In the genomic region with DNA sequence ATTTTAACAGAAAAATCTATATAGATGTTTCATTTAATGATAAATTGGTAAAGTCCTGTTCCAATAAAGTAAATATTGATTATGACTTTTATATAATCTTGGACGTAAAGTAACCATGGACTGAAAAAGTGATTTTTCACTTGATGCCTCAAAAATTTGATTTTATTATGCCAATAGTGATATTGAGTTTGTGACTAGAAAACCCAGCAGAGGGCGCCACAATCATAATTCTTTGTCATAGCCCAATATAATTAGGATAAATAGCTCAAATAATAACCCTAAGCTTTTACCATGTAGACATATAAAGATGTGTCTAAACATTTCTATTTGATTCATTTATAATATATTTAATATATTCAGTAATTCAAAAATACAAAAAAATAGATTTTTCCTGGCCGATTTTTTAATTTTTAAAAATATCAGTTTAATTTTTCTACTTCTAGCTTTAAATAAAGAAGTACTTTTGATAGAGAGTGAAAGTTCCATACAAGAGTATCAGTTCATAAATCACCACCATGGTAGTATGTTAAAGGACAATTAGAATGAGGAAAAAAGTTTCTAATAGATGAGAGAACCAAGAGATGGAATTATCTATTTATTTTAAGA, we compare ENCODE assay signal across 9 cellular contexts. TPM values are rescaled to one million over a fixed set of nuclear protein-coding genes. Genes with fewer than 3 reads are reported as not detected.
A peak's percentile ranks its signal among the peaks of the same experiment; 100 is the strongest.
DNase-seq lines count a peak whose midpoint lies in the region; ATAC-seq, FAIRE-seq and TF ChIP-seq lines count a peak whose summit lies in the region.
"Had no signal": no experiment of that assay in that cellular context is flagged by ENCODE, and none has a peak within 500 bp of the region (broad histone marks: within the 10 kb centered on the region; RNA-seq: fewer than 3 reads in every experiment).

No MANE protein-coding gene starts in this region.

- CTCF ChIA-PET in Caco-2 (lab: Charles Lee) (interaction anchor here (0.5 to 2.6 kb wide), 13 partner anchors 15 to 563 kb away, joined by 3 to 46 read pairs (median 4); a partner anchor contains a TSS), GM12878 (lab: Yijun Ruan, JAX) (interaction anchor here (0.6 to 9.5 kb wide), 50 partner anchors 8 to 1102 kb away, joined by 3 to 161 read pairs (median 4); a partner anchor contains a TSS)

- no peak for TF ChIP-seq POLR2A in GM12878 (IDR thresholded peaks at IDR 0.05; ENCODE audit: low read depth, low read length)

- no peaks in the 10 kb centered on the region for H3K27me3 Mint-ChIP-seq in Caco-2 (ENCODE audit: insufficient read depth, unreplicated experiment)

- H3K4me3 Mint-ChIP-seq in Caco-2 (ENCODE audit: unreplicated experiment): no peak overlapping the region
- H3K4me3 Mint-ChIP-seq: T-helper 1 cell treated with Interleukin-12 subunit alpha and Interleukin-12 subunit beta and Interleukin-4 antibody, amounts not matched to agents 30 μg/mL and 1 μg/mL, for 36 hours had no signal

- H3K4me1 Mint-ChIP-seq in Caco-2 (ENCODE audit: low read depth, unreplicated experiment): peaks cover 7% of the 10 kb centered on the region

- in situ Hi-C loops in GM12878 (cut with MboI): loop anchor here (5.0 kb wide), 1 partner anchor 555 kb away; no protein-coding TSS in a partner anchor

- H3K36me3 ChIP-seq in Caco-2 (ENCODE audit: control insufficient read depth, insufficient read depth, low read length): no peaks in the 10 kb centered on the region
- H3K36me3 ChIP-seq in GM12878 (ENCODE audit: control insufficient read depth in 2 of 2, insufficient read depth in 2 of 2, low read length in 1 of 2): no peaks in the 10 kb centered on the region

- SMC1A ChIA-PET in GM12878 (lab: Charles Lee; ENCODE audit: uncharacterized antibody, unreplicated experiment): interaction anchor here (0.6 to 7.1 kb wide), 21 partner anchors 11 to 573 kb away, joined by 3 to 64 read pairs (median 3); a partner anchor contains a TSS

- TF ChIP-seq EP300 in GM12878 (IDR thresholded peaks at IDR 0.05; ENCODE audit: borderline replicate concordance in 1 of 2, control insufficient read depth in 1 of 2, low read depth in 2 of 2, low read length in 2 of 2): no peak

- no peaks in the 10 kb centered on the region for H4K20me1 ChIP-seq in GM12878 (ENCODE audit: control insufficient read depth, insufficient read depth)

- TF ChIP-seq CTCF in Caco-2 (IDR thresholded peaks at IDR 0.05; ENCODE audit: insufficient read depth in 1 of 2, low read depth in 1 of 2, low read length in 1 of 2, severe bottlenecking in 1 of 2, unreplicated experiment in 1 of 2) (peak; percentile 59 to 79), GM12878 (IDR thresholded peaks at IDR 0.05 in 2 of 3, conservative IDR thresholded peaks at IDR 0.05 in 1 of 3; ENCODE audit: control insufficient read depth in 2 of 3, extremely low read depth in 1 of 3, insufficient read depth in 1 of 3, low read depth in 3 of 3, low read length in 3 of 3) (peak; percentile 41 to 56 (median 50); a peak in 5 of 6 replicates)

- H3K9me3 Mint-ChIP-seq in Caco-2 (ENCODE audit: unreplicated experiment): no peaks in the 10 kb centered on the region
- H3K9me3 Mint-ChIP-seq: T-helper 1 cell treated with Interleukin-12 subunit alpha and Interleukin-12 subunit beta and Interleukin-4 antibody, amounts not matched to agents 30 μg/mL and 1 μg/mL, for 36 hours had no signal

- H3K27ac ChIP-seq in GM12878 (ENCODE audit: control insufficient read depth, insufficient read depth): no peak overlapping the region

- H3K27ac Mint-ChIP-seq in Caco-2 (ENCODE audit: unreplicated experiment): no peak overlapping the region
- H3K27ac Mint-ChIP-seq: T-helper 1 cell treated with Interleukin-12 subunit alpha and Interleukin-12 subunit beta and Interleukin-4 antibody, amounts not matched to agents 30 μg/mL and 1 μg/mL, for 36 hours had no signal

- H3K27me3 ChIP-seq in Caco-2 (replicated peaks; ENCODE audit: control insufficient read depth, insufficient read depth, low read length) (no peaks in the 10 kb centered on the region), GM12878 (replicated peaks in 1 of 2; ENCODE audit: control insufficient read depth in 2 of 2, insufficient read depth in 2 of 2, low read length in 1 of 2) (no peaks in the 10 kb centered on the region)

- no peak overlapping the region for H3K9ac ChIP-seq in GM12878 (ENCODE audit: control insufficient read depth, insufficient read depth, low read length)

- DNase-seq in Caco-2 (peak; percentile 55 to 62), SK-N-DZ (ENCODE audit: low spot score) (peak; percentile 49), GM12878 (ENCODE audit: low read depth, low spot score) (no peak), kidney tubule cell (ENCODE audit: low spot score) (peak; percentile 26)
- DNase-seq in Jurkat, Clone E6-1 (ENCODE audit: low read depth, low spot score): peak; percentile 1
- DNase-seq in stimulated activated CD8-positive, alpha-beta memory T cell treated with anti-CD3 and anti-CD28 coated beads, Interleukin-4, amount 100 ng/mL, for 1 hour (ENCODE audit: low read depth in 2 of 2, low spot score in 1 of 2): peak; percentile 0 to 14

- RAD21 ChIA-PET in GM12878 (lab: Charles Lee; ENCODE audit: unreplicated experiment): interaction anchor here (0.7 to 4.4 kb wide), 11 partner anchors 31 to 1120 kb away, joined by 3 to 56 read pairs (median 7); a partner anchor contains a TSS

- BruUV-seq in Caco-2 (replicated peaks; lab: Mats Ljungman, UMichigan) (no TSS peak), GM12878 (replicated peaks; lab: Mats Ljungman, UMichigan) (no TSS peak)

- peak; percentile 67 for TF ChIP-seq RAD21 in GM12878 (IDR thresholded peaks at IDR 0.05; ENCODE audit: insufficient read depth, low read depth, low read length)

- intact Hi-C loops in Caco-2 (cut with micrococcal nuclease; ENCODE audit: unreplicated experiment): loop anchor here (1.0 to 5.0 kb wide), 4 partner anchors 87 to 563 kb away; no protein-coding TSS in a partner anchor
- intact Hi-C loops in GM12878 (cut with micrococcal nuclease; ENCODE audit: unreplicated experiment): loop anchor here (1.0 to 2.0 kb wide), 3 partner anchors 86 to 563 kb away; no protein-coding TSS in a partner anchor

- H2AFZ ChIP-seq in GM12878 (ENCODE audit: control insufficient read depth, low read depth, low read length): no peak overlapping the region

- H3K4me2 ChIP-seq in GM12878 (ENCODE audit: control insufficient read depth, insufficient read depth): no peak overlapping the region

- H3K79me2 ChIP-seq in GM12878 (ENCODE audit: control insufficient read depth, insufficient read depth, low read length): no peaks in the 10 kb centered on the region

- H3K4me3 ChIP-seq in Caco-2 (ENCODE audit: low read depth, low read length) (no peak overlapping the region), GM12878 (no peak overlapping the region)
- H3K4me3 ChIP-seq in Jurkat, Clone E6-1 (ENCODE audit: low read length): no peak overlapping the region

- ATAC-seq in GM12878 (peak; percentile 47; the same call in 2 of the 3 replicates), GM21786 (IDR thresholded peaks at IDR 0.05; ENCODE audit: unreplicated experiment) (no peak), GM19463 (IDR thresholded peaks at IDR 0.05; ENCODE audit: unreplicated experiment) (no peak)

- no peaks in the 10 kb centered on the region for H3K36me3 Mint-ChIP-seq in Caco-2 (ENCODE audit: insufficient read depth, unreplicated experiment)

- no peak for FAIRE-seq in GM12878 (lab: Jason Lieb, UNC)

- POLR2A ChIA-PET in Caco-2 (lab: Charles Lee) (interaction anchor here (0.5 kb wide), 1 partner anchor 257 kb away, joined by 4 read pairs; no protein-coding TSS in a partner anchor), GM12878 (lab: Charles Lee) (no interaction called here)

- no peaks in the 10 kb centered on the region for H3K9me3 ChIP-seq in Caco-2
- H3K9me3 ChIP-seq in GM12878 (replicated peaks; ENCODE audit: control insufficient read depth, insufficient read depth, low read length): no peaks in the 10 kb centered on the region; the same call in 2 of the 3 replicates

- H3K4me1 ChIP-seq in Caco-2: no peaks in the 10 kb centered on the region
- no peaks in the 10 kb centered on the region for H3K4me1 ChIP-seq in GM12878 (ENCODE audit: control insufficient read depth, insufficient read depth, low read length)

- WGBS in GM12878 (ENCODE audit: insufficient coverage, insufficient replicate concordance, low lambda C conversion rate, missing lambda C conversion rate): 33% methylated on average over 3 of the region's 3 CpGs

RNA-seq across cellular contexts. Expression of a gene that starts 30.7 kb away (rescaled TPM):
- total RNA-seq in Caco-2 (2022): 24.4 and 25.2 TPM in 2 replicates
- polyA plus RNA-seq in Jurkat, Clone E6-1 (2012; ENCODE audit: insufficient read depth, insufficient read length): 9.1 TPM
- 17.8 and 35.6 TPM in 2 replicates for polyA plus RNA-seq in SK-N-DZ (2014; cell fraction: cytosol; rRNA removed)
- polyA plus RNA-seq in SK-N-DZ (2014; cell fraction: nucleus; rRNA removed): 12.5 and 17.1 TPM in 2 replicates
- total RNA-seq in GM12878 (2013; cell fraction: nucleolus; rRNA removed): 76.6 and 78.5 TPM in 2 replicates
- total RNA-seq in GM12878 (2014; rRNA removed): 12.4 and 12.5 TPM in 2 replicates
- total RNA-seq in GM12878 (2014; rRNA removed; fragmentation: Illumina TruSeq; extraction: Trizol): 7.9 and 10.9 TPM in 2 replicates
- total RNA-seq in GM12878 (2021): 10.5 and 13.9 TPM in 2 replicates
- 4.6 TPM for polyA plus RNA-seq in GM12878 (2011; ENCODE audit: low read depth)
- polyA plus RNA-seq in GM12878 (2011; rRNA removed): 11.9 and 19.7 TPM in 2 replicates
- 5.7 and 8.5 TPM in 2 replicates for polyA plus RNA-seq in GM12878 (2011; cell fraction: cytosol; rRNA removed)
- 9.1 and 10.3 TPM in 2 replicates for polyA plus RNA-seq in GM12878 (2011; cell fraction: nucleus; rRNA removed)
- 6.1 and 7.3 TPM in 2 replicates for polyA plus RNA-seq in GM12878 (2012)
- 12.4 and 18.4 TPM in 2 replicates for polyA plus RNA-seq in GM12878 (2014; fragmentation: Illumina TruSeq; extraction: Trizol)
- polyA plus RNA-seq in GM12878 (2014; fragmentation: Nextera tagmentation; extraction: Ambion mirVana): 1 to 10 TPM; 2.7 to 3.7 TPM
- polyA plus RNA-seq in GM12878 (2014; rRNA removed): 11.7 and 12.3 TPM in 2 replicates
- polyA plus RNA-seq in GM12878 (2016; fragmentation: Nextera tagmentation; extraction: Ambion mirVana): 10 to 100 TPM; 11.9 to 16.0 TPM
- 9.4 and 12.6 TPM in 2 replicates for polyA minus RNA-seq in GM12878 (2011; rRNA and poly(A)+ RNA removed)
- 3.1 and 5.2 TPM in 2 replicates for polyA minus RNA-seq in GM12878 (2011; cell fraction: cytosol; rRNA and poly(A)+ RNA removed)
- 26.0 and 49.2 TPM in 2 replicates for polyA minus RNA-seq in GM12878 (2011; cell fraction: nucleus; rRNA and poly(A)+ RNA removed)

RNA-seq across cellular contexts. Expression of a gene that starts 31.1 kb away (rescaled TPM):
- total RNA-seq in Caco-2 (2022) (41.8 and 46.4 TPM in 2 replicates), GM12878 (2014; rRNA removed) (19.7 and 25.2 TPM in 2 replicates), GM12878 (2014; rRNA removed; fragmentation: Illumina TruSeq; extraction: Trizol) (19.9 and 21.8 TPM in 2 replicates), GM12878 (2021) (20.9 and 21.7 TPM in 2 replicates)
- polyA plus RNA-seq in Jurkat, Clone E6-1 (2012; ENCODE audit: insufficient read depth, insufficient read length): 21.5 TPM
- 52.5 and 54.4 TPM in 2 replicates for polyA plus RNA-seq in SK-N-DZ (2014; cell fraction: cytosol; rRNA removed)
- polyA plus RNA-seq in SK-N-DZ (2014; cell fraction: nucleus; rRNA removed): 48.6 and 49.4 TPM in 2 replicates
- total RNA-seq in GM12878 (2013; cell fraction: nucleolus; rRNA removed): 122 and 125 TPM in 2 replicates
- polyA plus RNA-seq in GM12878 (2011; ENCODE audit: low read depth): 5.0 TPM
- polyA plus RNA-seq in GM12878 (2011; rRNA removed) (43.0 and 59.4 TPM in 2 replicates), GM12878 (2014; fragmentation: Illumina TruSeq; extraction: Trizol) (26.7 and 31.5 TPM in 2 replicates), GM12878 (2014; fragmentation: Nextera tagmentation; extraction: Ambion mirVana) (1 to 10 TPM; 9.2 to 9.6 TPM), GM12878 (2014; rRNA removed) (13.0 and 19.3 TPM in 2 replicates), GM12878 (2016; fragmentation: Nextera tagmentation; extraction: Ambion mirVana) (10 to 100 TPM; 27.7 TPM)
- 12.2 and 13.8 TPM in 2 replicates for polyA plus RNA-seq in GM12878 (2011; cell fraction: cytosol; rRNA removed)
- 33.4 and 45.9 TPM in 2 replicates for polyA plus RNA-seq in GM12878 (2011; cell fraction: nucleus; rRNA removed)
- 8.1 and 13.8 TPM in 2 replicates for polyA plus RNA-seq in GM12878 (2012)
- polyA minus RNA-seq in GM12878 (2011; rRNA and poly(A)+ RNA removed): 24.0 and 32.0 TPM in 2 replicates
- 7.4 and 12.1 TPM in 2 replicates for polyA minus RNA-seq in GM12878 (2011; cell fraction: cytosol; rRNA and poly(A)+ RNA removed)
- 24.2 and 26.5 TPM in 2 replicates for polyA minus RNA-seq in GM12878 (2011; cell fraction: nucleus; rRNA and poly(A)+ RNA removed)
